38 cellular contexts compared by ENCODE assay signal in genomic region chr15:98383571-98383970, GRCh38.
"Had no signal": no experiment of that assay in that cellular context is flagged by ENCODE, and none has a peak within 500 bp of the region (broad histone marks: within the 10 kb centered on the region; RNA-seq: fewer than 3 reads in every experiment).

No MANE protein-coding gene starts in this region.

- DNase-seq: activated effector memory CD4-positive, alpha-beta T cell treated with anti-CD3 and anti-CD28 coated beads, Interleukin-2, amount 50 U/mL, for 16 hours; activated effector memory CD4-positive, alpha-beta T cell treated with Interleukin-2 at 50 U/mL for 16 hours; activated gamma-delta T cell; activated gamma-delta T cell treated with Interleukin-2 at 50 U/mL for 16 hours; activated naive CD4-positive, alpha-beta T cell; activated naive CD4-positive, alpha-beta T cell treated with anti-CD3 and anti-CD28 coated beads for 36 hours; activated naive CD4-positive, alpha-beta T cell treated with anti-CD3 and anti-CD28 coated beads, Interleukin-2, amount 10 ng/mL, durations not matched to agents 7 days and 5 days; activated naive CD4-positive, alpha-beta T cell treated with anti-CD3 and anti-CD28 coated beads, Interleukin-2, amount 50 U/mL, for 16 hours; activated naive CD4-positive, alpha-beta T cell treated with Interleukin-2 at 50 U/mL for 16 hours; activated naive CD8-positive, alpha-beta T cell treated with anti-CD3 and anti-CD28 coated beads for 36 hours; activated naive CD8-positive, alpha-beta T cell treated with anti-CD3 and anti-CD28 coated beads, Interleukin-2, amount 10 ng/mL, durations not matched to agents 7 days and 5 days; activated naive CD8-positive, alpha-beta T cell treated with anti-CD3 and anti-CD28 coated beads, Interleukin-2, amount 50 U/mL, for 24 hours; activated T-cell treated with anti-CD3 and anti-CD28 coated beads, Interleukin-2, amount 50 U/mL, for 1 hour; activated T-cell treated with anti-CD3 and anti-CD28 coated beads, Interleukin-2, amount 50 U/mL, for 24 hours; activated T-cell treated with anti-CD3 and anti-CD28 coated beads, Interleukin-2, amount 50 U/mL, for 4 hours; activated T-cell treated with anti-CD3 and anti-CD28 coated beads, Interleukin-2, amount 50 U/mL, for 48 hours; activated T-cell treated with anti-CD3 and anti-CD28 coated beads, Interleukin-2, amount 50 U/mL, for 72 hours; adrenal gland; amniotic stem cell; amygdala; anterior cingulate cortex; aorta; body of pancreas; brain microvascular endothelial cell; caudate nucleus; central memory CD4-positive, alpha-beta T cell; cerebellar nuclear complex had no signal

- H3K27me3 ChIP-seq: adrenal gland, body of pancreas, brain microvascular endothelial cell, breast epithelium, cardiac muscle cell had no signal

- H3K4me3 ChIP-seq: adrenal gland, ascending aorta, body of pancreas, breast epithelium, cardiac muscle cell had no signal

- H3K4me1 Mint-ChIP-seq: activated naive CD4-positive, alpha-beta T cell treated with anti-CD3 and anti-CD28 coated beads, Interleukin-2, amount 10 ng/mL, durations not matched to agents 7 days and 5 days; activated naive CD4-positive, alpha-beta T cell treated with anti-CD3 and anti-CD28 coated beads, Interleukin-2, amount 50 U/mL, for 24 hours; activated naive CD8-positive, alpha-beta T cell treated with anti-CD3 and anti-CD28 coated beads for 36 hours; activated naive CD8-positive, alpha-beta T cell treated with anti-CD3 and anti-CD28 coated beads, Interleukin-2, amount 10 ng/mL, durations not matched to agents 7 days and 5 days; activated naive CD8-positive, alpha-beta T cell treated with anti-CD3 and anti-CD28 coated beads, Interleukin-2, amount 50 U/mL, for 24 hours; activated T-helper 17 cell treated with anti-CD3 and anti-CD28 coated beads, Interleukin-2, amount 50 U/mL, for 72 hours; central memory CD8-positive, alpha-beta T cell had no signal

- H3K9me3 Mint-ChIP-seq: activated T-helper 1 cell treated with anti-CD3 and anti-CD28 coated beads, Interleukin-12 subunit alpha, Interleukin-12 subunit beta, Interleukin-2, Interleukin-4 antibody, amounts not matched to agents 30 ng/mL and 10 ng/mL and 1 ng/mL, durations not matched to agents 14 hours and 24 hours and 36 hours; activated T-helper 17 cell treated with anti-CD3 and anti-CD28 coated beads, Interleukin-2, amount 50 U/mL, for 72 hours; activated T-helper 2 cell treated with anti-CD3 and anti-CD28 coated beads, Interferon-gamma antibody, Interleukin-2, Interleukin-4, amounts not matched to agents 10 μg/mL and 5 μg/mL and 100 μg/mL, durations not matched to agents 14 hours and 24 hours and 36 hours had no signal

- H3K4me1 ChIP-seq: adrenal gland, ascending aorta, body of pancreas, breast epithelium had no signal

- H3K36me3 Mint-ChIP-seq: activated naive CD4-positive, alpha-beta T cell treated with anti-CD3 and anti-CD28 coated beads, Interleukin-2, amount 10 ng/mL, durations not matched to agents 7 days and 5 days; activated naive CD4-positive, alpha-beta T cell treated with anti-CD3 and anti-CD28 coated beads, Interleukin-2, amount 50 U/mL, for 24 hours; activated naive CD4-positive, alpha-beta T cell treated with anti-CD3 and anti-CD28 coated beads, Interleukin-2, amount 50 U/mL, for 72 hours; activated naive CD8-positive, alpha-beta T cell; activated naive CD8-positive, alpha-beta T cell treated with anti-CD3 and anti-CD28 coated beads for 36 hours; activated naive CD8-positive, alpha-beta T cell treated with anti-CD3 and anti-CD28 coated beads, Interleukin-2, amount 10 ng/mL, durations not matched to agents 7 days and 5 days had no signal

- H3K9me3 ChIP-seq: adrenal gland had no signal

- H3K27ac ChIP-seq: adrenal gland, ascending aorta, body of pancreas, brain microvascular endothelial cell, breast epithelium, cardiac muscle cell had no signal

- H3K36me3 ChIP-seq: adrenal gland, ascending aorta, brain microvascular endothelial cell, breast epithelium, cardiac muscle cell had no signal

- H3K27ac Mint-ChIP-seq: activated naive CD4-positive, alpha-beta T cell treated with anti-CD3 and anti-CD28 coated beads for 36 hours; activated naive CD4-positive, alpha-beta T cell treated with anti-CD3 and anti-CD28 coated beads, Interleukin-2, amount 10 ng/mL, durations not matched to agents 7 days and 5 days; activated naive CD4-positive, alpha-beta T cell treated with anti-CD3 and anti-CD28 coated beads, Interleukin-2, amount 50 U/mL, for 24 hours; activated naive CD4-positive, alpha-beta T cell treated with anti-CD3 and anti-CD28 coated beads, Interleukin-2, amount 50 U/mL, for 72 hours; activated naive CD8-positive, alpha-beta T cell; activated naive CD8-positive, alpha-beta T cell treated with anti-CD3 and anti-CD28 coated beads for 36 hours; activated naive CD8-positive, alpha-beta T cell treated with anti-CD3 and anti-CD28 coated beads, Interleukin-2, amount 10 ng/mL, durations not matched to agents 7 days and 5 days; activated naive CD8-positive, alpha-beta T cell treated with anti-CD3 and anti-CD28 coated beads, Interleukin-2, amount 50 U/mL, for 24 hours; activated T-cell treated with anti-CD3 and anti-CD28 coated beads, Interleukin-2, amount 50 U/mL, for 24 hours; activated T-cell treated with anti-CD3 and anti-CD28 coated beads, Interleukin-2, amount 50 U/mL, for 72 hours; activated T-helper 1 cell treated with anti-CD3 and anti-CD28 coated beads, Interleukin-12 subunit alpha, Interleukin-12 subunit beta, Interleukin-2, Interleukin-4 antibody, amounts not matched to agents 30 ng/mL and 10 ng/mL and 1 ng/mL, durations not matched to agents 14 hours and 24 hours and 36 hours; activated T-helper 17 cell treated with anti-CD3 and anti-CD28 coated beads, Interleukin-2, amount 50 U/mL, for 72 hours; activated T-helper 2 cell treated with anti-CD3 and anti-CD28 coated beads, Interferon-gamma antibody, Interleukin-2, Interleukin-4, amounts not matched to agents 10 μg/mL and 5 μg/mL and 100 μg/mL, durations not matched to agents 14 hours and 24 hours and 36 hours had no signal

- H3K4me3 Mint-ChIP-seq: activated naive CD4-positive, alpha-beta T cell treated with anti-CD3 and anti-CD28 coated beads for 36 hours; activated naive CD4-positive, alpha-beta T cell treated with anti-CD3 and anti-CD28 coated beads, Interleukin-2, amount 10 ng/mL, durations not matched to agents 7 days and 5 days; activated naive CD4-positive, alpha-beta T cell treated with anti-CD3 and anti-CD28 coated beads, Interleukin-2, amount 50 U/mL, for 24 hours; activated naive CD8-positive, alpha-beta T cell; activated naive CD8-positive, alpha-beta T cell treated with anti-CD3 and anti-CD28 coated beads for 36 hours; activated naive CD8-positive, alpha-beta T cell treated with anti-CD3 and anti-CD28 coated beads, Interleukin-2, amount 10 ng/mL, durations not matched to agents 7 days and 5 days; activated naive CD8-positive, alpha-beta T cell treated with anti-CD3 and anti-CD28 coated beads, Interleukin-2, amount 50 U/mL, for 24 hours; activated T-cell treated with anti-CD3 and anti-CD28 coated beads, Interleukin-2, amount 50 U/mL, for 24 hours; activated T-cell treated with anti-CD3 and anti-CD28 coated beads, Interleukin-2, amount 50 U/mL, for 4 hours; activated T-cell treated with anti-CD3 and anti-CD28 coated beads, Interleukin-2, amount 50 U/mL, for 72 hours; activated T-helper 1 cell treated with anti-CD3 and anti-CD28 coated beads, Interleukin-12 subunit alpha, Interleukin-12 subunit beta, Interleukin-2, Interleukin-4 antibody, amounts not matched to agents 30 ng/mL and 10 ng/mL and 1 ng/mL, durations not matched to agents 14 hours and 24 hours and 36 hours; activated T-helper 17 cell treated with anti-CD3 and anti-CD28 coated beads, Interleukin-2, amount 50 U/mL, for 72 hours; brain; central memory CD8-positive, alpha-beta T cell had no signal
